In genomic region chr3:27632431-27633223, GRCh38 we compare ENCODE assay signal across 1 cellular context.
TF ChIP-seq lines count a peak whose summit lies in the region.

No MANE protein-coding gene starts in this region.

TF ChIP-seq in HEK293, 187 proteins besides CTCF, POLR2A, EP300 and RAD21 (continued from another document):
- TF ChIP-seq ZNF223 (tag by site-specific recombination; IDR thresholded peaks at IDR 0.05), result peak; percentile 88
